ENCODE assay signal across 8 cellular contexts in the genomic region with DNA sequence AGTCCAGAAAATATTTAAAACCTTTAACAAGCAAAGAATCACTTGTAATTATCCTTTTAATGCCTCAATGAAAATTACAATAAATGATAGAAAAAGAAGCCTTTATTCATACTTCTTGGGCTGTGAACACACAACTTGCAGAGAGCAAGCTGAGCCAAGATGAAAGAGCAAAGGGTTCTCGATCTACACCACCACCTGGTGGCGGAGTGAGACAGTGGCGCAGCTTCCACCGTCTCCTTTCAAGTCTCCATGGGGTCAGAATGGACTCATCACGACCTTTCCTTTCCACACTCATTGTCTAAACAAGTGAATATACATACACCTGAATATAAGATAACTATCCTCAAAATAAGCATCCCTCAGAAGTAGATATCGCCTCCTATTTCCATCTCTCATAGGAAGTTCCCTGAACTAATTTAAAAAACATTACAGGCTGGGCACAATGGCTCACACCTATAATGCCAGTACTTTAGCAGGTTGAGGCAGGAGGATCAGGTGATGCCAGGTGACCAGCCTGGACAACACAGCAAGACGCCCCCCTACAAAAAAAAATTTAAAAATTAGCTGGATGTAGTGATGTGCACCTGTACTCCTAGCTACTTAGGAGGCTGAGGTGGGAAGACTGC. TPM values are rescaled to one million over a fixed set of nuclear protein-coding genes. Genes with fewer than 3 reads are reported as not detected.
DNase-seq lines count a peak whose midpoint lies in the region; ATAC-seq, FAIRE-seq and TF ChIP-seq lines count a peak whose summit lies in the region.

No MANE protein-coding gene starts in this region.

- H3K79me2 ChIP-seq in Karpas-422 (ENCODE audit: low read length), result peaks cover 39% of the 10 kb centered on the region

- H3K27me3 ChIP-seq in Karpas-422 (ENCODE audit: low read length), result no peaks in the 10 kb centered on the region
- H3K27me3 ChIP-seq in brain microvascular endothelial cell (replicated peaks), result no peaks in the 10 kb centered on the region

- no peaks in the 10 kb centered on the region for H3K9me3 ChIP-seq in Karpas-422 (ENCODE audit: low read length)

- no peak overlapping the region for H3K4me2 ChIP-seq in Karpas-422 (ENCODE audit: low read depth, low read length, poor library complexity, severe bottlenecking)

- no peak overlapping the region for H3K27ac ChIP-seq in Karpas-422 (ENCODE audit: low read length)
- no peak overlapping the region for H3K27ac ChIP-seq in brain microvascular endothelial cell

- TF ChIP-seq CTCF in AG09319 (IDR thresholded peaks at IDR 0.05; ENCODE audit: low read depth, low read length) (peak; percentile 76), brain microvascular endothelial cell (IDR thresholded peaks at IDR 0.05; ENCODE audit: low read depth, low read length, missing control alignments) (peak; percentile 96)

- H3K9ac ChIP-seq in Karpas-422 (ENCODE audit: low read length), result no peak overlapping the region

- no peaks in the 10 kb centered on the region for H4K20me1 ChIP-seq in Karpas-422 (ENCODE audit: insufficient read depth, low read depth, low read length)

- peaks cover 23% of the 10 kb centered on the region; the same call in 1 of the 2 replicates for H3K36me3 ChIP-seq in Karpas-422 (ENCODE audit: insufficient read depth, low read length)
- H3K36me3 ChIP-seq in brain microvascular endothelial cell (replicated peaks), result no peaks in the 10 kb centered on the region

- DNase-seq in AG09319 (ENCODE audit: extremely low read depth, low read depth), result peak; percentile 4
- peak; percentile 18 for DNase-seq in GM18507 (ENCODE audit: extremely low spot score, insufficient read length, low read depth)
- DNase-seq in Karpas-422, result peak; percentile 88
- peak; percentile 63 for DNase-seq in brain microvascular endothelial cell
- peak; percentile 85 for DNase-seq in inferior parietal cortex (ENCODE audit: extremely low spot score)
- peak; percentile 5 to 31 (median 20) for DNase-seq in stimulated activated CD4-positive, alpha-beta T cell treated with anti-CD3 and anti-CD28 coated beads, Interleukin-1b, Interleukin-23, amount 100 ng/mL, for 24 hours (ENCODE audit: low read depth in 4 of 4, low spot score in 1 of 4)

- H3K9me2 ChIP-seq in Karpas-422 (replicated peaks; ENCODE audit: insufficient read depth, low read length), result no peaks in the 10 kb centered on the region

- no peak for ATAC-seq in HG02885 (IDR thresholded peaks at IDR 0.05; ENCODE audit: poor library complexity, unreplicated experiment)

- H2AFZ ChIP-seq in Karpas-422 (ENCODE audit: low read length), result no peak overlapping the region

- in situ Hi-C loops in brain microvascular endothelial cell (cut with HindIII; ENCODE audit: low pct_ligation_motif_present, low sequenced_read_pairs), result no loop called here

- peaks cover 47% of the 10 kb centered on the region for H3K4me1 ChIP-seq in Karpas-422 (ENCODE audit: low read length)

- FAIRE-seq in GM18507 (lab: Jason Lieb, UNC) (peak; percentile 89), TTC549 (lab: Jason Lieb, UNC) (peak; percentile 85)

- H3K4me3 ChIP-seq in Karpas-422 (ENCODE audit: low read length) (no peak overlapping the region), brain microvascular endothelial cell (ENCODE audit: low read depth, low read length) (no peak overlapping the region)

RNA-seq across cellular contexts. Expression of a gene that starts 40.7 kb away (rescaled TPM):
- 43.9 and 72.6 TPM in 2 replicates for total RNA-seq in Karpas-422 (2014; rRNA removed; shearing (Covaris generic); ENCODE audit: low replicate concordance)

Comparison
In these comparisons a context has a peak if more than half of its experiments do, and no peak if none do; other contexts are left out.
1. DNase-seq: peak in every context shown above with its lines; median percentile 88 in Karpas-422; 85 in inferior parietal cortex; 63 in brain microvascular endothelial cell; 20 in stimulated activated CD4-positive, alpha-beta T cell treated with anti-CD3 and anti-CD28 coated beads, Interleukin-1b, Interleukin-23, amount 100 ng/mL, for 24 hours; 18 in GM18507; 4 in AG09319.